Comparison of ENCODE assay signal across 23 cellular contexts in genomic region chr2:120460511-120460910, GRCh38.
"Had no signal": no experiment of that assay in that cellular context is flagged by ENCODE, and none has a peak within 500 bp of the region (broad histone marks: within the 10 kb centered on the region; RNA-seq: fewer than 3 reads in every experiment).

No MANE protein-coding gene starts in this region.

- H3K9me3 ChIP-seq: right lobe of liver, suprapubic skin, thoracic aorta had no signal

- H3K36me3 Mint-ChIP-seq: mesothelial cell of epicardium had no signal

- ATAC-seq: left colon, left lung, natural killer cell, right lobe of liver had no signal

- H2AFZ ChIP-seq: parathyroid adenoma had no signal

- H3K79me2 ChIP-seq: parathyroid adenoma had no signal

- H3K27me3 ChIP-seq: left lung, right atrium auricular region, right lobe of liver, suprapubic skin, upper lobe of left lung had no signal

- H3K4me2 ChIP-seq: smooth muscle cell had no signal

- DNase-seq: head of caudate nucleus; hippocampal formation; left colon; left lung; mesendoderm; naive B cell; natural killer cell; stimulated activated CD4-positive, alpha-beta T cell treated with anti-CD3 and anti-CD28 coated beads, Interleukin-12 subunit alpha, Interleukin-12 subunit beta, amount 100 ng/mL, for 4 hours; stimulated activated CD4-positive, alpha-beta T cell treated with anti-CD3 and anti-CD28 coated beads, Interleukin-15, amount 100 ng/mL, for 24 hours; stimulated activated CD4-positive, alpha-beta T cell treated with anti-CD3 and anti-CD28 coated beads, Interleukin-2, amount 100 ng/mL, for 24 hours; stimulated activated CD4-positive, alpha-beta T cell treated with anti-CD3 and anti-CD28 coated beads, Interleukin-4, amount 100 ng/mL, for 1 hour; stimulated activated naive CD4-positive, alpha-beta T cell treated with Interleukin-2 at 50 U/mL for 16 hours; transverse colon; upper lobe of left lung had no signal

- H3K4me1 ChIP-seq: left lung, parathyroid adenoma, right atrium auricular region, right lobe of liver, suprapubic skin, transverse colon, upper lobe of left lung had no signal

- H3K4me1 Mint-ChIP-seq: naive B cell, natural killer cell had no signal

- H3K27ac Mint-ChIP-seq: mesothelial cell of epicardium, naive B cell, natural killer cell, progenitor cell of endocrine pancreas had no signal

- H3K36me3 ChIP-seq: left lung, right atrium auricular region, right lobe of liver, suprapubic skin, thoracic aorta, transverse colon, upper lobe of left lung had no signal

- H3K27ac ChIP-seq: left lung, parathyroid adenoma, right atrium auricular region, right lobe of liver, suprapubic skin, thoracic aorta, transverse colon, upper lobe of left lung had no signal

- H3K4me3 ChIP-seq: left lung, lung, right atrium auricular region, right lobe of liver, smooth muscle cell, suprapubic skin, thoracic aorta, transverse colon, upper lobe of left lung had no signal

- H3K4me3 Mint-ChIP-seq: mesothelial cell of epicardium, naive B cell, natural killer cell had no signal
